ENCODE assay signal across 8 cellular contexts in the genomic region with DNA sequence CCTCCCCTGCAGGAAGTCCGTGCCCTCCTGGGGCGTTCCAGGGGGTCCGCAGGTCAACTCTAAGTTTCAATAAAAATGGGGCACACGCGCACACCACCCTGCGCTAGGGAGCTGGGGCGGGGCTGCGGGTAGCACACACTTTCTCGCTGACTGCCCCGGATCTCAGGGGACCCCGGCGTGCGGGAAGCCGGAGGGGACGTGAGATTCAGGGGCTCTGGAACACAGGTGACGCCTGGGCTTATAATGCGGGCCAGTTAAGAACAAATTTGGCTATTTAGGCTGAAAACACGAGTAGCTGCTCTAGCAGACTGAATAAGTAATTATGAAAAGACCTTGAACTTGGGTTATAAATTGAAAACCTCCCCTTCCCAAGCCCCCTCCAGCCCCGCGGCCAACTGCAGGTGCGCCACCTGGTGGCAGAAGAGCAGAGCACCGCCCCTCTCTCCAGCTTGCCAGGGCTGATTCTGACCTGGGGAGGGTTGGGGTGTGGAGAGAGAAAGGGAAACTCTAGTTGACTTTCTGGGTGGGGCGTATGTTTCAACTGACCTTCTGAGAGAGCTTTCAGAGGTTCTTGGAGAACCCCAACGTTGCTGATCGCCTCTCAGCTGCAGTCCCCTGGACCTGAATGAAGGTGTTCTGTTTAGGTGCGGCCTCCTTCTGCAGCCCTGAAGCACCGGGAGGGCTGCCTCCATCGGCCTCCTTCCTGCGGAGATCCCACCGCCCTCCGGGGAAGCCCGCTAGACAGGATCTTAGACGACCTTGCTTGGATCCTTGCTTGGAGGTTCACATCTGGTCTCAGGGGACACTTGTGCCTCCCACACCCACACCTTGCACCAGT.
DNase-seq lines count a peak whose midpoint lies in the region; ATAC-seq, FAIRE-seq and TF ChIP-seq lines count a peak whose summit lies in the region.

No MANE protein-coding gene starts in this region.

- no peaks in the 10 kb centered on the region for H3K9me1 ChIP-seq in endothelial cell of umbilical vein (replicated peaks; ENCODE audit: control insufficient read depth, extremely low read depth, insufficient read depth, low read length)

- H3K36me3 ChIP-seq in DND-41 (ENCODE audit: insufficient read depth, low read length) (no peaks in the 10 kb centered on the region), GM23248 (ENCODE audit: low read depth) (no peaks in the 10 kb centered on the region), endothelial cell of umbilical vein (ENCODE audit: control insufficient read depth in 2 of 2, extremely low read depth in 1 of 2, insufficient read depth in 2 of 2, low read length in 2 of 2) (no peaks in the 10 kb centered on the region), transverse colon (no peaks in the 10 kb centered on the region)

- no peak overlapping the region for H3K27ac Mint-ChIP-seq in activated CD4-positive, alpha-beta memory T cell treated with anti-CD3 and anti-CD28 coated beads, Interleukin-2, amount 10 ng/mL, durations not matched to agents 7 days and 5 days
- no peak overlapping the region for H3K27ac Mint-ChIP-seq in neural crest cell (ENCODE audit: unreplicated experiment)

- no peaks in the 10 kb centered on the region for H3F3A ChIP-seq in GM23248 (ENCODE audit: insufficient read depth)

- TF ChIP-seq CTCF in DND-41 (IDR thresholded peaks at IDR 0.05; ENCODE audit: borderline replicate concordance, extremely low read depth, low read length, poor library complexity, severe bottlenecking): peak; percentile 94
- peak; percentile 87 to 94 for TF ChIP-seq CTCF in endothelial cell of umbilical vein (IDR thresholded peaks at IDR 0.05; ENCODE audit: extremely low read depth in 1 of 2, insufficient read depth in 1 of 2, low read depth in 1 of 2, low read length in 2 of 2)
- peak; percentile 90 for TF ChIP-seq CTCF in neural crest cell (conservative IDR thresholded peaks at IDR 0.05)
- TF ChIP-seq CTCF in transverse colon (IDR thresholded peaks at IDR 0.05): peak; percentile 58 to 89 (median 87)

- H3K9ac ChIP-seq in DND-41 (ENCODE audit: low read depth, low read length): no peak overlapping the region
- H3K9ac ChIP-seq in GM23248: no peak overlapping the region
- no peak overlapping the region for H3K9ac ChIP-seq in endothelial cell of umbilical vein (replicated peaks; ENCODE audit: extremely low read depth, insufficient read depth, low read length)

- H2AFZ ChIP-seq in DND-41 (ENCODE audit: low read depth, low read length) (no peak overlapping the region), GM23248 (no peak overlapping the region), endothelial cell of umbilical vein (ENCODE audit: low read depth, low read length) (no peak overlapping the region)

- TF ChIP-seq POLR2A in endothelial cell of umbilical vein (IDR thresholded peaks at IDR 0.05; ENCODE audit: low read depth, low read length): no peak
- no peak for TF ChIP-seq POLR2A in transverse colon (IDR thresholded peaks at IDR 0.05)

- H4K20me1 ChIP-seq in DND-41 (ENCODE audit: insufficient read depth, low read length) (peaks cover 5% of the 10 kb centered on the region; the same call in 1 of the 2 replicates), GM23248 (ENCODE audit: insufficient read depth) (no peaks in the 10 kb centered on the region), endothelial cell of umbilical vein (replicated peaks; ENCODE audit: control insufficient read depth, extremely low read depth, insufficient read depth, low read length) (no peaks in the 10 kb centered on the region)

- H3K4me1 ChIP-seq in DND-41 (ENCODE audit: insufficient read depth, low read length): no peaks in the 10 kb centered on the region
- no peaks in the 10 kb centered on the region; the same call in 1 of the 2 replicates for H3K4me1 ChIP-seq in GM23248 (ENCODE audit: insufficient read depth)
- no peaks in the 10 kb centered on the region for H3K4me1 ChIP-seq in endothelial cell of umbilical vein (ENCODE audit: control insufficient read depth, extremely low read depth, insufficient read depth, low read length)
- peaks cover 0 to 10% (median 7%) of the 10 kb centered on the region in 4 donors for H3K4me1 ChIP-seq in transverse colon

- CTCF ChIA-PET in activated CD4-positive, alpha-beta memory T cell treated with anti-CD3 and anti-CD28 coated beads, Interleukin-2, amount 10 ng/mL, durations not matched to agents 7 days and 5 days (lab: Charles Lee): interaction anchor here (0.6 to 1.5 kb wide), 12 partner anchors 8 to 263 kb away, joined by 3 to 4 read pairs (median 3); partner anchors contain the start of gene CYP46A1
- CTCF ChIA-PET in endothelial cell of umbilical vein (lab: Charles Lee): interaction anchor here (0.7 to 2.0 kb wide), 21 partner anchors 8 to 558 kb away, joined by 3 to 20 read pairs (median 5); partner anchors contain the start of gene CYP46A1

- H3K27ac ChIP-seq in DND-41 (ENCODE audit: low read length) (no peak overlapping the region), GM23248 (no peak overlapping the region), endothelial cell of umbilical vein (ENCODE audit: insufficient read depth, low read depth, low read length) (no peak overlapping the region), transverse colon (no peak overlapping the region)

- POLR2A ChIA-PET in activated CD4-positive, alpha-beta memory T cell treated with anti-CD3 and anti-CD28 coated beads, Interleukin-2, amount 10 ng/mL, durations not matched to agents 7 days and 5 days (lab: Charles Lee): interaction anchor here (0.6 kb wide), 1 partner anchor 114 kb away, joined by 5 read pairs; no protein-coding TSS in a partner anchor
- POLR2A ChIA-PET in endothelial cell of umbilical vein (lab: Charles Lee): interaction anchor here (0.5 kb wide), 1 partner anchor 8 kb away, joined by 3 read pairs; no protein-coding TSS in a partner anchor

- dilution Hi-C loops in endothelial cell of umbilical vein (cut with MboI; ENCODE audit: extremely low pct_ligation_motif_present, low sequenced_read_pairs): no loop called here

- peak; percentile 56 for DNase-seq in DND-41
- peak; percentile 48 for DNase-seq in GM23248
- peak; percentile 21 for DNase-seq in NCI-H128 (lab: John Stamatoyannopoulos, UW; ENCODE audit: unreplicated experiment)
- DNase-seq in activated CD4-positive, alpha-beta memory T cell treated with anti-CD3 and anti-CD28 coated beads, Interleukin-2, amount 10 ng/mL, durations not matched to agents 7 days and 5 days: peak; percentile 49
- DNase-seq in endothelial cell of umbilical vein (ENCODE audit: low read depth, low spot score): peak; percentile 26
- DNase-seq in neural crest cell (ENCODE audit: low read depth, low spot score): peak; percentile 62
- peak; percentile 35 for DNase-seq in transverse colon
- DNase-seq in NK-92 (lab: John Stamatoyannopoulos, UW; ENCODE audit: unreplicated experiment): no peak

- no peak overlapping the region for H3K4me2 ChIP-seq in DND-41 (ENCODE audit: insufficient read depth, low read length)
- no peak overlapping the region for H3K4me2 ChIP-seq in GM23248 (ENCODE audit: unreplicated experiment)
- H3K4me2 ChIP-seq in endothelial cell of umbilical vein (ENCODE audit: insufficient read depth, low read length): no peak overlapping the region

- H3K4me1 Mint-ChIP-seq in activated CD4-positive, alpha-beta memory T cell treated with anti-CD3 and anti-CD28 coated beads, Interleukin-2, amount 10 ng/mL, durations not matched to agents 7 days and 5 days: peaks cover 3% of the 10 kb centered on the region
- peaks cover 18% of the 10 kb centered on the region for H3K4me1 Mint-ChIP-seq in neural crest cell

- intact Hi-C loops in endothelial cell of umbilical vein (cut with micrococcal nuclease): loop anchor here (2.0 to 5.0 kb wide), 2 partner anchors 264 to 425 kb away; no protein-coding TSS in a partner anchor
- intact Hi-C loops in transverse colon (cut with DNase I; ENCODE audit: low total_unique reads): no loop called here

- H3K4me3 Mint-ChIP-seq in activated CD4-positive, alpha-beta memory T cell treated with anti-CD3 and anti-CD28 coated beads, Interleukin-2, amount 10 ng/mL, durations not matched to agents 7 days and 5 days: no peak overlapping the region
- no peak overlapping the region for H3K4me3 Mint-ChIP-seq in neural crest cell

- no peaks in the 10 kb centered on the region for H3K9me3 ChIP-seq in DND-41 (ENCODE audit: insufficient read depth, low read length, severe bottlenecking)
- no peaks in the 10 kb centered on the region for H3K9me3 ChIP-seq in GM23248 (ENCODE audit: low read depth)
- H3K9me3 ChIP-seq in endothelial cell of umbilical vein (replicated peaks; ENCODE audit: control insufficient read depth, insufficient read depth, low read length): no peaks in the 10 kb centered on the region
- H3K9me3 ChIP-seq in transverse colon: no peaks in the 10 kb centered on the region

- in situ Hi-C loops in GM23248 (cut with MboI) (no loop called here), transverse colon (cut with MboI; ENCODE audit: low pct_ligation_motif_present in 1 of 4, low pct_unique_long_range_greater_than_20kb in 1 of 4, low sequenced_read_pairs in 3 of 4) (no loop called here)

- H3K4me3 ChIP-seq in DND-41 (ENCODE audit: low read depth in 1 of 2, low read length in 2 of 2): no peak overlapping the region
- H3K4me3 ChIP-seq in GM23248: no peak overlapping the region
- no peak overlapping the region for H3K4me3 ChIP-seq in endothelial cell of umbilical vein (replicated peaks in 1 of 3; ENCODE audit: insufficient read depth in 1 of 3, low read depth in 1 of 3, low read length in 3 of 3)
- no peak overlapping the region for H3K4me3 ChIP-seq in transverse colon

- no peaks in the 10 kb centered on the region for H3K9me2 ChIP-seq in GM23248 (ENCODE audit: insufficient read depth)

- H3K79me2 ChIP-seq in DND-41 (ENCODE audit: insufficient read depth, low read length) (no peaks in the 10 kb centered on the region), GM23248 (ENCODE audit: insufficient read depth) (no peaks in the 10 kb centered on the region), endothelial cell of umbilical vein (ENCODE audit: control insufficient read depth, insufficient read depth, low read length) (no peaks in the 10 kb centered on the region)

- FAIRE-seq in endothelial cell of umbilical vein (lab: Jason Lieb, UNC): peak; percentile 75

- H3K27me3 Mint-ChIP-seq in activated CD4-positive, alpha-beta memory T cell treated with anti-CD3 and anti-CD28 coated beads, Interleukin-2, amount 10 ng/mL, durations not matched to agents 7 days and 5 days: peaks cover 3% of the 10 kb centered on the region
- H3K27me3 Mint-ChIP-seq in neural crest cell (ENCODE audit: low read depth): peaks cover 4% of the 10 kb centered on the region

- TF ChIP-seq EP300 in transverse colon (IDR thresholded peaks at IDR 0.05; ENCODE audit: low read depth): no peak

- 41% methylated on average over 30 to 33 of the region's 33 CpGs for WGBS in GM23248 (ENCODE audit: low coverage in 1 of 2, low lambda C conversion rate in 2 of 2, missing lambda C conversion rate in 2 of 2), 2 experiments
- WGBS in transverse colon (ENCODE audit: low coverage in 1 of 2), 2 donors: 32% methylated on average over 33 of the region's 33 CpGs; no CpG with 5 or more reads in 1 of the 2 donors

- ATAC-seq in DND-41 (ENCODE audit: insufficient read depth, low read depth): peak; percentile 93

- H3K27me3 ChIP-seq in DND-41 (ENCODE audit: insufficient read depth, low read length, poor library complexity): peaks cover 23% of the 10 kb centered on the region
- H3K27me3 ChIP-seq in GM23248 (replicated peaks; ENCODE audit: insufficient read depth): no peaks in the 10 kb centered on the region
- H3K27me3 ChIP-seq in endothelial cell of umbilical vein (ENCODE audit: control insufficient read depth in 2 of 2, insufficient read depth in 2 of 2, low read length in 2 of 2): no peaks in the 10 kb centered on the region
- H3K27me3 ChIP-seq in transverse colon: peaks cover 7% of the 10 kb centered on the region

- no peaks in the 10 kb centered on the region for H3K9me3 Mint-ChIP-seq in activated CD4-positive, alpha-beta memory T cell treated with anti-CD3 and anti-CD28 coated beads, Interleukin-2, amount 10 ng/mL, durations not matched to agents 7 days and 5 days
- no peaks in the 10 kb centered on the region for H3K9me3 Mint-ChIP-seq in neural crest cell

- BruUV-seq in endothelial cell of umbilical vein (replicated peaks; lab: Mats Ljungman, UMichigan): no TSS peak

- H3K36me3 Mint-ChIP-seq in activated CD4-positive, alpha-beta memory T cell treated with anti-CD3 and anti-CD28 coated beads, Interleukin-2, amount 10 ng/mL, durations not matched to agents 7 days and 5 days (ENCODE audit: low read depth): no peaks in the 10 kb centered on the region
- no peaks in the 10 kb centered on the region for H3K36me3 Mint-ChIP-seq in neural crest cell (ENCODE audit: low read depth)
